Comparison of ENCODE assay signal across 9 cellular contexts in the genomic region with DNA sequence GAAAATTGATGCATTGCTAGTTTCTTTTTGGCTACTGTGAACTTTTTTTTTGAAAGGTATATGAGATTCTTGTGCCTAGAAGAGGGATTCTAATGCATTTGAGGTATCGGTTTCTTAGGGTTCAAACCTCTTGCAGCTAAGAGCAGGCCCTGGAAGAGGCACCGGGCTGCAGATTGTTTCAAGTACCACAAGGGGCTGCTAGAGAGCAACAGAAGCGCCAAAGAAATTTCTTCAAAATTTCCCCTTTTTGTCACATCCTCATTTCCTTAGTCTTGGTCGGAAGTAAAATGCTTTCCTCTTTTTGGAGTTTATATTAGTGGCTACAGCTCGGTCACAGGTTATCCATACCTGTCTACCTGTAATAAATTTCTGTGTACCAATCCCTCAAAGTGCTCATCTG.
DNase-seq lines count a peak whose midpoint lies in the region; ATAC-seq and TF ChIP-seq lines count a peak whose summit lies in the region.
"Had no signal": no experiment of that assay in that cellular context is flagged by ENCODE, and none has a peak within 500 bp of the region (broad histone marks: within the 10 kb centered on the region; RNA-seq: fewer than 3 reads in every experiment).

No MANE protein-coding gene starts in this region.

- no peaks in the 10 kb centered on the region for H3K4me1 ChIP-seq in Peyer's patch

- no peaks in the 10 kb centered on the region for H3K36me3 ChIP-seq in Peyer's patch

- H3K27me3 ChIP-seq in Peyer's patch: no peaks in the 10 kb centered on the region

- peak in 5 of 6 experiments; percentile 21 to 60 (median 59) for TF ChIP-seq CTCF in Peyer's patch (IDR thresholded peaks at IDR 0.05)
- TF ChIP-seq CTCF in endothelial cell (IDR thresholded peaks at IDR 0.05; ENCODE audit: unreplicated experiment): peak; percentile 86

- TF ChIP-seq POLR2A in Peyer's patch (IDR thresholded peaks at IDR 0.05): no peak

- H3K9me3 ChIP-seq in Peyer's patch: no peaks in the 10 kb centered on the region

- H3K4me1 Mint-ChIP-seq in endothelial cell (ENCODE audit: unreplicated experiment): peaks cover 5% of the 10 kb centered on the region

- H3K27ac Mint-ChIP-seq in endothelial cell (ENCODE audit: unreplicated experiment): no peak overlapping the region
- H3K27ac Mint-ChIP-seq: CD4-positive, alpha-beta memory T cell had no signal

- H3K4me3 Mint-ChIP-seq in endothelial cell (ENCODE audit: unreplicated experiment): no peak overlapping the region
- H3K4me3 Mint-ChIP-seq: CD4-positive, alpha-beta memory T cell had no signal

- no peak overlapping the region for H3K27ac ChIP-seq in Peyer's patch

- ATAC-seq in HG03571 (IDR thresholded peaks at IDR 0.05; ENCODE audit: unreplicated experiment): no peak

- DNase-seq in NCI-H2171 treated with DMSO at 0.1 percent for 48 hours (lab: John Stamatoyannopoulos, UW) (peak; percentile 1), NCI-H2171 (lab: John Stamatoyannopoulos, UW) (no peak), HCEC 1CT (peak; percentile 28), Peyer's patch (no peak), endothelial cell (ENCODE audit: low spot score) (peak; percentile 47), non-pigmented ciliary epithelial cell (ENCODE audit: low read depth) (peak; percentile 27)
- DNase-seq in effector CD8-positive, alpha-beta T cell (lab: John Stamatoyannopoulos, UW): no peak

- peaks cover 3% of the 10 kb centered on the region for H3K36me3 Mint-ChIP-seq in endothelial cell (ENCODE audit: low read depth, unreplicated experiment)
- H3K36me3 Mint-ChIP-seq: CD4-positive, alpha-beta memory T cell had no signal

- no peaks in the 10 kb centered on the region for H3K9me3 Mint-ChIP-seq in endothelial cell (ENCODE audit: unreplicated experiment)

- H3K27me3 Mint-ChIP-seq in endothelial cell (ENCODE audit: unreplicated experiment): no peaks in the 10 kb centered on the region

- H3K4me3 ChIP-seq in Peyer's patch: no peak overlapping the region

Comparison
In these comparisons a context has a peak if more than half of its experiments do, and no peak if none do; other contexts are left out.
1. DNase-seq: peak in NCI-H2171 treated with DMSO at 0.1 percent for 48 hours (single experiment), HCEC 1CT (single experiment), endothelial cell (single experiment) and non-pigmented ciliary epithelial cell (single experiment); none in NCI-H2171 (single experiment), Peyer's patch (0 of 3) and effector CD8-positive, alpha-beta T cell (single experiment).